8 cellular contexts compared by ENCODE assay signal in genomic region chr20:18276821-18277220, GRCh38. TPM values are rescaled to one million over a fixed set of nuclear protein-coding genes. Genes with fewer than 3 reads are reported as not detected.
DNase-seq lines count a peak whose midpoint lies in the region; ATAC-seq and TF ChIP-seq lines count a peak whose summit lies in the region.

No MANE protein-coding gene starts in this region.

- peaks cover 5% of the 10 kb centered on the region for H3K4me1 Mint-ChIP-seq in activated naive CD4-positive, alpha-beta T cell treated with anti-CD3 and anti-CD28 coated beads, Interleukin-2, amount 10 ng/mL, durations not matched to agents 7 days and 5 days

- 15% methylated on average over 12 of the region's 12 CpGs for WGBS in prostate gland

- H3K27ac ChIP-seq in AG04450 (ENCODE audit: low read depth, low read length) (peak overlapping the region; percentile 31), MM.1S (ENCODE audit: low read length) (no peak overlapping the region), SJCRH30 (no peak overlapping the region), prostate gland (no peak overlapping the region)

- H3K4me1 ChIP-seq in MM.1S (ENCODE audit: low read length), result peaks cover 12% of the 10 kb centered on the region
- no peaks in the 10 kb centered on the region for H3K4me1 ChIP-seq in SJCRH30
- no peaks in the 10 kb centered on the region for H3K4me1 ChIP-seq in prostate gland (replicated peaks)

- H3K36me3 Mint-ChIP-seq in activated naive CD4-positive, alpha-beta T cell treated with anti-CD3 and anti-CD28 coated beads, Interleukin-2, amount 10 ng/mL, durations not matched to agents 7 days and 5 days, result no peaks in the 10 kb centered on the region

- no peaks in the 10 kb centered on the region for H3K9me3 Mint-ChIP-seq in activated naive CD4-positive, alpha-beta T cell treated with anti-CD3 and anti-CD28 coated beads, Interleukin-2, amount 10 ng/mL, durations not matched to agents 7 days and 5 days

- H3K36me3 ChIP-seq in MM.1S (replicated peaks; ENCODE audit: insufficient read depth, low read length), result no peaks in the 10 kb centered on the region
- H3K36me3 ChIP-seq in SJCRH30, result no peaks in the 10 kb centered on the region
- H3K36me3 ChIP-seq in prostate gland, result no peaks in the 10 kb centered on the region

- no peaks in the 10 kb centered on the region for H3F3A ChIP-seq in MM.1S (ENCODE audit: insufficient read depth, low read length)

- H3K4me2 ChIP-seq in MM.1S (ENCODE audit: low read depth, low read length), result peak overlapping the region; percentile 28; the same call in 1 of the 2 replicates

- DNase-seq in AG04450 (ENCODE audit: low read depth, low spot score) (peak; percentile 27), MM.1S (peak; percentile 69), SJCRH30 (peak; percentile 66 to 85), Right ventricle myocardium superior (peak; percentile 60), prostate gland (ENCODE audit: low spot score) (peak; percentile 70)
- DNase-seq in activated naive CD4-positive, alpha-beta T cell treated with anti-CD3 and anti-CD28 coated beads, Interleukin-2, amount 10 ng/mL, durations not matched to agents 7 days and 5 days, result peak; percentile 76

- peaks cover 41% of the 10 kb centered on the region for H3K27me3 Mint-ChIP-seq in activated naive CD4-positive, alpha-beta T cell treated with anti-CD3 and anti-CD28 coated beads, Interleukin-2, amount 10 ng/mL, durations not matched to agents 7 days and 5 days

- H2AFZ ChIP-seq in MM.1S (ENCODE audit: low read length), result no peak overlapping the region

- CTCF ChIA-PET in AG04450 (lab: Charles Lee), result interaction anchor here (0.5 to 2.5 kb wide), 18 partner anchors 9 to 1509 kb away, joined by 3 to 15 read pairs (median 4); partner anchors contain the start of gene ZNF133
- CTCF ChIA-PET in activated naive CD4-positive, alpha-beta T cell treated with anti-CD3 and anti-CD28 coated beads, Interleukin-2, amount 10 ng/mL, durations not matched to agents 7 days and 5 days (lab: Charles Lee), result interaction anchor here (0.7 to 1.7 kb wide), 5 partner anchors 9 to 256 kb away, joined by 4 to 6 read pairs (median 4); partner anchors contain the start of gene ZNF133

- no peak overlapping the region for H3K4me3 Mint-ChIP-seq in activated naive CD4-positive, alpha-beta T cell treated with anti-CD3 and anti-CD28 coated beads, Interleukin-2, amount 10 ng/mL, durations not matched to agents 7 days and 5 days

- no peak overlapping the region for H3K4me3 ChIP-seq in AG04450 (ENCODE audit: low read depth, low read length)
- H3K4me3 ChIP-seq in MM.1S (ENCODE audit: low read length), result no peak overlapping the region
- H3K4me3 ChIP-seq in SJCRH30, result no peak overlapping the region
- H3K4me3 ChIP-seq in prostate gland, result no peak overlapping the region

- H3K9me2 ChIP-seq in MM.1S (replicated peaks; ENCODE audit: insufficient read depth, low read length), result no peaks in the 10 kb centered on the region

- POLR2A ChIA-PET in AG04450 (lab: Yijun Ruan, JAX), result no interaction called here

- peak; percentile 89 for TF ChIP-seq CTCF in AG04450 (IDR thresholded peaks at IDR 0.05; ENCODE audit: low read depth, low read length)
- TF ChIP-seq CTCF in MM.1S (IDR thresholded peaks at IDR 0.05; ENCODE audit: low read length), result peak; percentile 85
- TF ChIP-seq CTCF in prostate gland (IDR thresholded peaks at IDR 0.05), result peak in 3 of 4 experiments; percentile 51 to 72 (median 67)

- ATAC-seq in GM18511 (IDR thresholded peaks at IDR 0.05; ENCODE audit: unreplicated experiment), result peak; percentile 75
- ATAC-seq in Right ventricle myocardium superior (ENCODE audit: poor library complexity), result peak; percentile 67
- no peak for ATAC-seq in GM18909 (IDR thresholded peaks at IDR 0.05; ENCODE audit: poor library complexity, unreplicated experiment)

- H4K20me1 ChIP-seq in MM.1S (ENCODE audit: insufficient read depth, low read length), result no peaks in the 10 kb centered on the region

- H3K79me2 ChIP-seq in MM.1S (ENCODE audit: low read length), result no peaks in the 10 kb centered on the region

- H3K27me3 ChIP-seq in AG04450 (ENCODE audit: control insufficient read depth, insufficient read depth, low read length), result peaks cover 5% of the 10 kb centered on the region
- no peaks in the 10 kb centered on the region for H3K27me3 ChIP-seq in MM.1S (replicated peaks; ENCODE audit: insufficient read depth, low read length)
- H3K27me3 ChIP-seq in SJCRH30, result no peaks in the 10 kb centered on the region
- H3K27me3 ChIP-seq in prostate gland (replicated peaks; ENCODE audit: insufficient read depth), result no peaks in the 10 kb centered on the region

- H3K9ac ChIP-seq in MM.1S (ENCODE audit: low read length), result no peak overlapping the region

- no peak overlapping the region for H3K27ac Mint-ChIP-seq in activated naive CD4-positive, alpha-beta T cell treated with anti-CD3 and anti-CD28 coated beads, Interleukin-2, amount 10 ng/mL, durations not matched to agents 7 days and 5 days

- H3K9me3 ChIP-seq in AG04450 (ENCODE audit: control insufficient read depth, insufficient read depth, low read length) (no peaks in the 10 kb centered on the region), MM.1S (replicated peaks; ENCODE audit: insufficient read depth, low read length) (no peaks in the 10 kb centered on the region), SJCRH30 (replicated peaks) (no peaks in the 10 kb centered on the region), prostate gland (no peaks in the 10 kb centered on the region)

- intact Hi-C loops in Right ventricle myocardium superior (cut with DNase I) (no loop called here), prostate gland (cut with DNase I) (no loop called here)

- TF ChIP-seq POLR2A in prostate gland (IDR thresholded peaks at IDR 0.05), result no peak

RNA-seq across cellular contexts. Expression of gene ZNF133, which starts 11.5 kb away (rescaled TPM):
- 13.3 and 15.0 TPM in 2 replicates for polyA plus RNA-seq in AG04450 (2011; rRNA removed)
- 25.7 and 32.0 TPM in 2 replicates for polyA minus RNA-seq in AG04450 (2011; rRNA and poly(A)+ RNA removed)
- total RNA-seq in SJCRH30 (2014; rRNA removed; shearing (Covaris generic)), result 16.2 and 16.4 TPM in 2 replicates
- total RNA-seq in Right ventricle myocardium superior (5.3 TPM), prostate gland (10 to 100 TPM; 15.2 to 23.1 TPM)
